11 cellular contexts compared by ENCODE assay signal in the genomic region with DNA sequence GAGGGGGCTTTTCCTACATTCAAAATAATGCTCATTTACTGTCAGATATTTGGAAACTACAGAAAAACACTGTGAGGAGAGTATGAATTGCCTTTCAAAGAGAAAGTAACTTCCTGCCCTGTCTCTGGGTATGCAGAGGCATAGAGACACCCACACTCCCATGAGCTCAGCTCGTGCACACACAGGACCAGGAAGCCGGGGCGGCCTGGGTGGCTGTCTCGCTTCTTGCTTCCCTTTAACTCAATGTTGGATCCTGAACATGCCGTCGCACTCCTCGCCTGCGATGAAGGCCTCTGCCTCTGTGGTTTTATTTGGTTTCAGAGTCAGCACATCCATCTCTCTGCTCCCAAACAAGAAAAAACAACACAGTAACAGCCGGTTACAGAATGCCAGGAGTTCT. TPM values are rescaled to one million over a fixed set of nuclear protein-coding genes. Genes with fewer than 3 reads are reported as not detected.
DNase-seq lines count a peak whose midpoint lies in the region; ATAC-seq and TF ChIP-seq lines count a peak whose summit lies in the region.
"Had no signal": no experiment of that assay in that cellular context is flagged by ENCODE, and none has a peak within 500 bp of the region (broad histone marks: within the 10 kb centered on the region; RNA-seq: fewer than 3 reads in every experiment).

No MANE protein-coding gene starts in this region.

- H3K79me2 ChIP-seq in OCI-LY3 (ENCODE audit: low read length), result no peaks in the 10 kb centered on the region

- no peaks in the 10 kb centered on the region for H4K20me1 ChIP-seq in OCI-LY3 (ENCODE audit: insufficient read depth, low read length)

- ATAC-seq in left ventricle myocardium superior, result no peak
- ATAC-seq in upper lobe of right lung, result no peak
- ATAC-seq in GM19452 (IDR thresholded peaks at IDR 0.05; ENCODE audit: unreplicated experiment), result no peak
- ATAC-seq: heart right ventricle had no signal

- peak overlapping the region; percentile 54 for H3K4me2 ChIP-seq in OCI-LY3 (ENCODE audit: low read length)

- H3K36me3 ChIP-seq in left ventricle myocardium inferior (no peaks in the 10 kb centered on the region), OCI-LY3 (replicated peaks; ENCODE audit: low read depth, low read length) (peaks cover 8% of the 10 kb centered on the region), upper lobe of right lung (no peaks in the 10 kb centered on the region), tibial nerve (no peaks in the 10 kb centered on the region)
- H3K36me3 ChIP-seq: heart right ventricle had no signal

- DNase-seq in left ventricle myocardium superior, result peak; percentile 12
- DNase-seq in left ventricle myocardium inferior, result no peak
- DNase-seq in chondrocyte (ENCODE audit: low spot score), result peak; percentile 68
- peak; percentile 40 for DNase-seq in upper lobe of right lung
- no peak for DNase-seq in tibial nerve (ENCODE audit: low spot score in 2 of 2)
- DNase-seq in endothelial cell (ENCODE audit: low spot score), result no peak
- DNase-seq: heart right ventricle, NCI-H1048, NCI-H526 treated with DMSO at 0.1 percent for 48 hours had no signal

- no peaks in the 10 kb centered on the region for H3K9me3 Mint-ChIP-seq in chondrocyte (ENCODE audit: low read depth)
- H3K9me3 Mint-ChIP-seq in endothelial cell (ENCODE audit: unreplicated experiment), result no peaks in the 10 kb centered on the region

- no peak overlapping the region for H3K27ac ChIP-seq in left ventricle myocardium inferior (replicated peaks)
- peak overlapping the region; percentile 63 for H3K27ac ChIP-seq in OCI-LY3 (ENCODE audit: low read length)
- no peak overlapping the region for H3K27ac ChIP-seq in upper lobe of right lung
- no peak overlapping the region for H3K27ac ChIP-seq in tibial nerve
- H3K27ac ChIP-seq: heart right ventricle had no signal

- no peaks in the 10 kb centered on the region for H3K9me3 ChIP-seq in left ventricle myocardium inferior (replicated peaks)
- peaks cover 6% of the 10 kb centered on the region; the same call in 1 of the 2 replicates for H3K9me3 ChIP-seq in OCI-LY3 (ENCODE audit: insufficient read depth, low read length)
- H3K9me3 ChIP-seq in upper lobe of right lung, result no peaks in the 10 kb centered on the region
- no peaks in the 10 kb centered on the region for H3K9me3 ChIP-seq in tibial nerve

- no peak overlapping the region for H3K4me3 Mint-ChIP-seq in chondrocyte (ENCODE audit: unreplicated experiment)
- H3K4me3 Mint-ChIP-seq in endothelial cell (ENCODE audit: unreplicated experiment), result no peak overlapping the region

- H3K27ac Mint-ChIP-seq in chondrocyte (ENCODE audit: unreplicated experiment), result no peak overlapping the region
- no peak overlapping the region for H3K27ac Mint-ChIP-seq in endothelial cell (ENCODE audit: unreplicated experiment)

- no peaks in the 10 kb centered on the region for H3K27me3 Mint-ChIP-seq in chondrocyte (ENCODE audit: low read depth)
- no peaks in the 10 kb centered on the region for H3K27me3 Mint-ChIP-seq in endothelial cell (ENCODE audit: unreplicated experiment)

- H3K27me3 ChIP-seq in left ventricle myocardium inferior (ENCODE audit: low read depth), result peaks cover 13% of the 10 kb centered on the region
- H3K27me3 ChIP-seq in OCI-LY3 (ENCODE audit: low read depth, low read length), result no peaks in the 10 kb centered on the region
- no peaks in the 10 kb centered on the region for H3K27me3 ChIP-seq in upper lobe of right lung
- H3K27me3 ChIP-seq in tibial nerve, result no peaks in the 10 kb centered on the region

- H3K4me1 ChIP-seq in left ventricle myocardium inferior, result peaks cover 4% of the 10 kb centered on the region
- peaks cover 53% of the 10 kb centered on the region for H3K4me1 ChIP-seq in OCI-LY3 (ENCODE audit: low read length)
- peaks cover 11% of the 10 kb centered on the region for H3K4me1 ChIP-seq in upper lobe of right lung
- H3K4me1 ChIP-seq in tibial nerve, result peaks cover 0 to 6% (median 0%) of the 10 kb centered on the region in 4 donors

- TF ChIP-seq POLR2A in tibial nerve (IDR thresholded peaks at IDR 0.05), result no peak

- H3K4me3 ChIP-seq in left ventricle myocardium inferior (no peak overlapping the region), OCI-LY3 (ENCODE audit: low read length) (peak overlapping the region; percentile 12), upper lobe of right lung (no peak overlapping the region), tibial nerve (no peak overlapping the region)
- H3K4me3 ChIP-seq: heart right ventricle had no signal

- TF ChIP-seq EP300 in tibial nerve (IDR thresholded peaks at IDR 0.05), result no peak

- H3K9ac ChIP-seq in OCI-LY3 (ENCODE audit: low read length), result peak overlapping the region; percentile 31; the same call in 1 of the 2 replicates

- H3K4me1 Mint-ChIP-seq in chondrocyte (ENCODE audit: low read depth) (peaks cover 5% of the 10 kb centered on the region), endothelial cell (ENCODE audit: unreplicated experiment) (peaks cover 28% of the 10 kb centered on the region)

- intact Hi-C loops in left ventricle myocardium superior (cut with micrococcal nuclease), result no loop called here
- intact Hi-C loops in left ventricle myocardium inferior (cut with micrococcal nuclease), result no loop called here
- intact Hi-C loops in upper lobe of right lung (cut with DNase I), result no loop called here

- peak overlapping the region; percentile 28; the same call in 1 of the 2 replicates for H2AFZ ChIP-seq in OCI-LY3 (ENCODE audit: low read depth, low read length)

- WGBS in tibial nerve, 2 donors, result 79 to 84% methylated on average over 8 to 9 of the region's 9 CpGs

- TF ChIP-seq CTCF in left ventricle myocardium inferior (IDR thresholded peaks at IDR 0.05; ENCODE audit: borderline replicate concordance), result no peak
- no peak for TF ChIP-seq CTCF in OCI-LY3 (IDR thresholded peaks at IDR 0.05; ENCODE audit: low read depth, low read length)
- no peak for TF ChIP-seq CTCF in chondrocyte (IDR thresholded peaks at IDR 0.05)
- no peak for TF ChIP-seq CTCF in upper lobe of right lung (IDR thresholded peaks at IDR 0.05)
- TF ChIP-seq CTCF in tibial nerve (IDR thresholded peaks at IDR 0.05), result no peak
- no peak for TF ChIP-seq CTCF in endothelial cell (IDR thresholded peaks at IDR 0.05; ENCODE audit: unreplicated experiment)

- H3K36me3 Mint-ChIP-seq in chondrocyte (ENCODE audit: low read depth) (no peaks in the 10 kb centered on the region), endothelial cell (ENCODE audit: low read depth, unreplicated experiment) (peaks cover 4% of the 10 kb centered on the region)

RNA-seq across cellular contexts. Expression of gene GPR78, which starts 40.1 kb away (rescaled TPM):
- total RNA-seq in left ventricle myocardium superior (not detected), left ventricle myocardium inferior (not detected), chondrocyte (0.15 to 1.2 TPM (median 0.44 TPM) in 3 replicates), upper lobe of right lung (0.23 TPM), tibial nerve (not detected), endothelial cell (ENCODE audit: unreplicated experiment) (not detected)

RNA-seq across cellular contexts. Expression of gene CPZ, which starts 52.5 kb away (rescaled TPM):
- total RNA-seq in left ventricle myocardium superior (1.2 TPM), left ventricle myocardium inferior (0.27 TPM), chondrocyte (8.9 to 22.2 TPM (median 9.5 TPM) in 3 replicates), upper lobe of right lung (6.7 TPM), tibial nerve (10 to 100 TPM in 1 of 4 donors, 1 to 10 TPM in 3; 1.6 to 11.7 (median 2.5) TPM), endothelial cell (ENCODE audit: unreplicated experiment) (0.90 TPM)

Comparison
In these comparisons a context has a peak if more than half of its experiments do, and no peak if none do; other contexts are left out.
1. DNase-seq: peak in left ventricle myocardium superior (single experiment), chondrocyte (single experiment) and upper lobe of right lung (single experiment); none in left ventricle myocardium inferior (single experiment), tibial nerve (0 of 2) and endothelial cell (single experiment).